Comparison of ENCODE assay signal across 22 cellular contexts in genomic region chr11:69956669-69957190, GRCh38.
DNase-seq lines count a peak whose midpoint lies in the region; ATAC-seq, FAIRE-seq and TF ChIP-seq lines count a peak whose summit lies in the region.
"Had no signal": no experiment of that assay in that cellular context is flagged by ENCODE, and none has a peak within 500 bp of the region (broad histone marks: within the 10 kb centered on the region; RNA-seq: fewer than 3 reads in every experiment).

No MANE protein-coding gene starts in this region.

- no peak for ATAC-seq in left ventricle myocardium superior
- ATAC-seq in left lobe of liver: no peak

- no CpG with 5 or more reads among the region's 8 CpGs for WGBS in neuronal stem cell (ENCODE audit: extremely low coverage in 2 of 2, insufficient read length in 2 of 2, insufficient replicate concordance in 1 of 2), 2 donors

- H2BK15ac ChIP-seq in neuronal stem cell (ENCODE audit: low read length): no peak overlapping the region

- H2AK5ac ChIP-seq in neuronal stem cell (ENCODE audit: low read depth, low read length): peak overlapping the region; percentile 50

- H3K14ac ChIP-seq in neuronal stem cell (ENCODE audit: low read length): no peak overlapping the region

- H3K9me3 ChIP-seq in kidney (ENCODE audit: control insufficient read depth in 1 of 2, low read length in 2 of 2) (peaks cover 0 to 3% of the 10 kb centered on the region in 2 donors), neuronal stem cell (replicated peaks in 1 of 2; ENCODE audit: control insufficient read depth in 2 of 2, insufficient read depth in 1 of 2, low read depth in 1 of 2, low read length in 2 of 2) (peaks cover 0 to 6% of the 10 kb centered on the region in 2 donors)

- no peak for FAIRE-seq in kidney (lab: Jason Lieb, UNC)
- FAIRE-seq: D721Med had no signal

- H3K27ac ChIP-seq in kidney (ENCODE audit: low read depth in 2 of 2, low read length in 2 of 2) (no peak overlapping the region), neuronal stem cell (replicated peaks; ENCODE audit: low read length) (no peak overlapping the region)
- H3K27ac ChIP-seq: 22Rv1; BLaER1 treated with 17β-estradiol and CSF1 and Interleukin-3, amounts not matched to agents 10 nM and 100 nM; KMS-11; RWPE1 had no signal

- DNase-seq in left ventricle myocardium superior: peak; percentile 18
- DNase-seq in cardiac septum (ENCODE audit: low spot score): no peak
- DNase-seq in kidney: peak; percentile 53
- DNase-seq in neuronal stem cell (ENCODE audit: low spot score): no peak
- DNase-seq in left lobe of liver (ENCODE audit: low spot score): no peak
- DNase-seq in stimulated activated CD4-positive, alpha-beta T cell treated with anti-CD3 and anti-CD28 coated beads, Interleukin-1b, Interleukin-23, amount 100 ng/mL, for 48 hours: no peak
- DNase-seq in NK-92 (lab: John Stamatoyannopoulos, UW; ENCODE audit: unreplicated experiment): no peak
- DNase-seq in NCI-H1092 (lab: John Stamatoyannopoulos, UW): no peak
- DNase-seq: CD4-positive, alpha-beta T cell; GOT3; MM.1S; NCI-H1417; NCI-H1694; NCI-H2081; NCI-H2227 treated with DMSO at 0.1 percent for 48 hours; NCI-H526 treated with DMSO at 0.1 percent for 48 hours; SHP77 treated with DMSO at 0.1 percent for 48 hours had no signal

- no peak overlapping the region for H3K23ac ChIP-seq in neuronal stem cell (ENCODE audit: low read depth, low read length, poor library complexity)

- H2AFZ ChIP-seq in neuronal stem cell (ENCODE audit: low read length): no peak overlapping the region

- H3K9ac ChIP-seq in kidney (ENCODE audit: low read length in 2 of 2) (no peak overlapping the region), neuronal stem cell (ENCODE audit: low read depth, low read length, poor library complexity) (peak overlapping the region; percentile 0)
- H3K9ac ChIP-seq: BLaER1 treated with 17β-estradiol and CSF1 and Interleukin-3, amounts not matched to agents 10 nM and 100 nM; KMS-11 had no signal

- H3K4me3 ChIP-seq in kidney (ENCODE audit: low read length in 2 of 2) (no peak overlapping the region), neuronal stem cell (ENCODE audit: low read length in 2 of 2) (no peak overlapping the region)
- H3K4me3 ChIP-seq: BLaER1 treated with 17β-estradiol and CSF1 and Interleukin-3, amounts not matched to agents 10 nM and 100 nM had no signal

- no peaks in the 10 kb centered on the region for H3K79me1 ChIP-seq in neuronal stem cell (ENCODE audit: low read depth, low read length)

- H3K4me1 ChIP-seq in kidney (ENCODE audit: control insufficient read depth in 1 of 2, insufficient read depth in 1 of 2, low read depth in 1 of 2, low read length in 2 of 2) (no peaks in the 10 kb centered on the region), neuronal stem cell (ENCODE audit: control insufficient read depth in 2 of 2, insufficient read depth in 1 of 2, low read depth in 1 of 2, low read length in 2 of 2) (no peaks in the 10 kb centered on the region)

- intact Hi-C loops in left ventricle myocardium superior (cut with micrococcal nuclease): no loop called here
- intact Hi-C loops in cardiac septum (cut with DNase I): no loop called here
- intact Hi-C loops in kidney (cut with DNase I): no loop called here

- no peak for TF ChIP-seq CTCF in kidney (IDR thresholded peaks at IDR 0.05; ENCODE audit: borderline replicate concordance, extremely low read depth, insufficient read depth)

- H4K8ac ChIP-seq in neuronal stem cell (ENCODE audit: low read depth, low read length): no peak overlapping the region

- no peak overlapping the region for H2BK12ac ChIP-seq in neuronal stem cell (ENCODE audit: low read length)

- H3K4me2 ChIP-seq in neuronal stem cell (ENCODE audit: insufficient read depth, low read length, poor library complexity, severe bottlenecking): no peak overlapping the region
- H3K4me2 ChIP-seq: BLaER1 treated with 17β-estradiol and CSF1 and Interleukin-3, amounts not matched to agents 10 nM and 100 nM; KMS-11 had no signal

- no peak overlapping the region for H3K4ac ChIP-seq in neuronal stem cell (ENCODE audit: low read length)

- no peak overlapping the region for H2BK5ac ChIP-seq in neuronal stem cell (ENCODE audit: low read length)

- peak overlapping the region; percentile 49 for H3K18ac ChIP-seq in neuronal stem cell (ENCODE audit: low read length)

- no peak overlapping the region for H2BK120ac ChIP-seq in neuronal stem cell (ENCODE audit: low read depth, low read length)

- H3K36me3 ChIP-seq in kidney (ENCODE audit: control insufficient read depth in 1 of 2, insufficient read depth in 2 of 2, low read length in 2 of 2) (no peaks in the 10 kb centered on the region), neuronal stem cell (replicated peaks in 1 of 2; ENCODE audit: control insufficient read depth in 2 of 2, insufficient read depth in 2 of 2, low read length in 2 of 2) (no peaks in the 10 kb centered on the region)
- H3K36me3 ChIP-seq: BLaER1 treated with 17β-estradiol and CSF1 and Interleukin-3, amounts not matched to agents 10 nM and 100 nM had no signal

- no peak overlapping the region for H4K91ac ChIP-seq in neuronal stem cell (ENCODE audit: low read depth, low read length, poor library complexity)

- peaks cover 0 to 3% (median 0%) of the 10 kb centered on the region in 3 experiments for H3K27me3 ChIP-seq in neuronal stem cell (ENCODE audit: control insufficient read depth in 3 of 3, insufficient read depth in 3 of 3, low read depth in 1 of 3, low read length in 3 of 3)
- H3K27me3 ChIP-seq: BLaER1 treated with 17β-estradiol and CSF1 and Interleukin-3, amounts not matched to agents 10 nM and 100 nM had no signal

Comparison
In these comparisons a context has a peak if more than half of its experiments do, and no peak if none do; other contexts are left out.
1. DNase-seq: peak in left ventricle myocardium superior (single experiment) and kidney (single experiment); none in cardiac septum (single experiment), neuronal stem cell (single experiment), left lobe of liver (single experiment), stimulated activated CD4-positive, alpha-beta T cell treated with anti-CD3 and anti-CD28 coated beads, Interleukin-1b, Interleukin-23, amount 100 ng/mL, for 48 hours (single experiment), NK-92 (single experiment) and NCI-H1092 (single experiment).